Comparison of ENCODE assay signal across 1 cellular context in genomic region chr11:32708978-32709377, GRCh38.
TF ChIP-seq lines count a peak whose summit lies in the region.
"Not testable (repeated sequence)": the region's sequence is repeated elsewhere in the genome, so short reads cannot be mapped to it uniquely, and the experiment has no call there.

No MANE protein-coding gene starts in this region.

TF ChIP-seq in K562, 482 proteins besides CTCF, POLR2A, EP300 and RAD21:
- TF ChIP-seq, protein P1, sequence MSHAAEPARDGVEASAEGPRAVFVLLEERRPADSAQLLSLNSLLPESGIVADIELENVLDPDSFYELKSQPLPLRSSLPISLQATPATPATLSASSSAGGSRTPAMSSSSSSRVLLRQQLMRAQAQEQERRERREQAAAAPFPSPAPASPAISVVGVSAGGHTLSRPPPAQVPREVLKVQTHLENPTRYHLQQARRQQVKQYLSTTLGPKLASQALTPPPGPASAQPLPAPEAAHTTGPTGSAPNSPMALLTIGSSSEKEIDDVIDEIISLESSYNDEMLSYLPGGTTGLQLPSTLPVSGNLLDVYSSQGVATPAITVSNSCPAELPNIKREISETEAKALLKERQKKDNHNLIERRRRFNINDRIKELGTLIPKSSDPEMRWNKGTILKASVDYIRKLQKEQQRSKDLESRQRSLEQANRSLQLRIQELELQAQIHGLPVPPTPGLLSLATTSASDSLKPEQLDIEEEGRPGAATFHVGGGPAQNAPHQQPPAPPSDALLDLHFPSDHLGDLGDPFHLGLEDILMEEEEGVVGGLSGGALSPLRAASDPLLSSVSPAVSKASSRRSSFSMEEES (CRISPR knock-in tag; IDR thresholded peaks at IDR 0.05): peak; percentile 85
- TF ChIP-seq RAD51 (IDR thresholded peaks at IDR 0.05; ENCODE audit: borderline replicate concordance, low read depth): peak; percentile 28; the same call in 1 of the 2 replicates
- TF ChIP-seq TOE1 (IDR thresholded peaks at IDR 0.05; ENCODE audit: borderline replicate concordance): 0 out of 2 replicates have a peak, but pooled peaks have one; percentile 34
- TF ChIP-seq TOE1 (CRISPR knock-in tag; IDR thresholded peaks at IDR 0.05; ENCODE audit: borderline replicate concordance, low read depth): not testable (repeated sequence)
